Comparison of ENCODE assay signal across 8 cellular contexts in genomic region chr13:99380921-99381645, GRCh38.
A peak's percentile ranks its signal among the peaks of the same experiment; 100 is the strongest.
DNase-seq lines count a peak whose midpoint lies in the region; ATAC-seq lines count a peak whose summit lies in the region.

No MANE protein-coding gene starts in this region.

- H3K36me3 ChIP-seq in MG63 = no peaks in the 10 kb centered on the region; the same call in none of the 2 replicates

- ATAC-seq in GM19025 (IDR thresholded peaks at IDR 0.05; ENCODE audit: low read depth, unreplicated experiment) (peak; percentile 85), HG03159 (IDR thresholded peaks at IDR 0.05; ENCODE audit: unreplicated experiment) (peak; percentile 37)

- no peak overlapping the region for H3K4me3 ChIP-seq in MG63

- no peaks in the 10 kb centered on the region for H3K9me3 ChIP-seq in MG63

- peak; percentile 33 for DNase-seq in activated gamma-delta T cell treated with anti-CD3 and anti-CD28 coated beads, Interleukin-2, amount 50 U/mL, for 16 hours (ENCODE audit: low read depth)
- DNase-seq in stimulated activated CD4-positive, alpha-beta T cell treated with anti-CD3 and anti-CD28 coated beads, Interleukin-4, amount 100 ng/mL, for 1 hour = peak; percentile 63
- DNase-seq in retina = no peak
- DNase-seq in NCI-H345 (lab: John Stamatoyannopoulos, UW) = no peak
- no peak for DNase-seq in MG63
- DNase-seq in anterior cingulate cortex (lab: John Stamatoyannopoulos, UW) = no peak

- no peaks in the 10 kb centered on the region for H3K27me3 ChIP-seq in MG63

Comparison
In these comparisons a context has a peak if more than half of its experiments do, and no peak if none do; other contexts are left out.
1. DNase-seq: peak in activated gamma-delta T cell treated with anti-CD3 and anti-CD28 coated beads, Interleukin-2, amount 50 U/mL, for 16 hours (single experiment) and stimulated activated CD4-positive, alpha-beta T cell treated with anti-CD3 and anti-CD28 coated beads, Interleukin-4, amount 100 ng/mL, for 1 hour (single experiment); none in retina (single experiment), NCI-H345 (single experiment), MG63 (single experiment) and anterior cingulate cortex (0 of 58).